In the genomic region with DNA sequence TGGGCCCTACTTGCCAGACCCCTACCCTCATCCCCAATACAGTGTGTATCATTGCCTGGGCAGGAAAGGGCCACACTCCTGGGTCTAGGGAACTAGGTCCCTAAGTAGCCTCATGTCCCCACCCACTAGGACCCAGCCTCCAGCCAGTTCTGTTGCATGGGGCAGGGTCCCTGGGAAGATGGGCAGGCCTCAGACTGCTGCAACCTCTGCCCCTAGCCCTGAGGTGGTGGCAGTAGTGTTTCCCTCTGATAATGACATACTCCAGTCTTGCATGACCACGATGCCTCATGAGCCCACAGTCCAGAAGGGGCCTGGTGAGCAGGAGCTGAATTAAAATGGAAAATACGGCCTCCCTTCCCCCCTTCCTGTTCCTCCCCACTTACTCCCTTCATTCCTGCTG, we compare ENCODE assay signal across 18 cellular contexts. TPM values are rescaled to one million over a fixed set of nuclear protein-coding genes. Genes with fewer than 3 reads are reported as not detected.
DNase-seq lines count a peak whose midpoint lies in the region; ATAC-seq and TF ChIP-seq lines count a peak whose summit lies in the region.
"Had no signal": no experiment of that assay in that cellular context is flagged by ENCODE, and none has a peak within 500 bp of the region (broad histone marks: within the 10 kb centered on the region; RNA-seq: fewer than 3 reads in every experiment).

No MANE protein-coding gene starts in this region.

- DNase-seq in IMR-90 (no peak), coronary artery (ENCODE audit: low spot score) (peak; percentile 19), mesothelial cell of epicardium (ENCODE audit: low spot score in 2 of 2, unreplicated experiment in 2 of 2) (no peak), spleen (peak; percentile 38), MCF 10A (ENCODE audit: unreplicated experiment) (no peak)
- DNase-seq in activated CD8-positive, alpha-beta memory T cell treated with anti-CD3 and anti-CD28 coated beads, Interleukin-2, amount 50 U/mL, for 48 hours: no peak
- DNase-seq in stimulated activated CD4-positive, alpha-beta T cell treated with anti-CD3 and anti-CD28 coated beads, Interleukin-4, amount 100 ng/mL, for 4 hours: no peak
- DNase-seq: DMS79 treated with DMSO at 0.1 percent for 48 hours, KBM-7, NCI-H1694 treated with DMSO at 0.1 percent for 48 hours, NCI-H2227 treated with DMSO at 0.1 percent for 48 hours, NCI-H510A treated with DMSO at 0.1 percent for 48 hours, NCI-H774 had no signal

- H3K14ac ChIP-seq in IMR-90 (replicated peaks; ENCODE audit: low read depth, low read length): no peak overlapping the region

- no peak overlapping the region for H3K56ac ChIP-seq in IMR-90 (ENCODE audit: extremely low read depth, insufficient read depth, low read length)

- no peak overlapping the region for H4K91ac ChIP-seq in IMR-90 (ENCODE audit: insufficient read depth, low read depth, low read length)

- no peaks in the 10 kb centered on the region for H3K36me3 Mint-ChIP-seq in mesothelial cell of epicardium
- no peaks in the 10 kb centered on the region for H3K36me3 Mint-ChIP-seq in MCF 10A (ENCODE audit: insufficient read depth, unreplicated experiment)

- H3K79me1 ChIP-seq in IMR-90 (ENCODE audit: low read depth in 1 of 2, low read length in 2 of 2): no peaks in the 10 kb centered on the region

- H3K4me1 ChIP-seq in IMR-90 (ENCODE audit: control insufficient read depth, insufficient read depth, low read length): no peaks in the 10 kb centered on the region
- peaks cover 0 to 7% (median 0%) of the 10 kb centered on the region in 6 donors for H3K4me1 ChIP-seq in spleen
- H3K4me1 ChIP-seq: HAP-1 had no signal

- dilution Hi-C loops in IMR-90 (cut with HindIII; ENCODE audit: low sequenced_read_pairs, unreplicated experiment): no loop called here

- TF ChIP-seq RAD21 in IMR-90 (IDR thresholded peaks at IDR 0.05; ENCODE audit: low read length): no peak

- H3K4me3 ChIP-seq in IMR-90 (ENCODE audit: insufficient read depth, low read depth, low read length) (no peak overlapping the region), coronary artery (no peak overlapping the region), spleen (no peak overlapping the region)
- H3K4me3 ChIP-seq: HAP-1, PC-9 had no signal

- no peak overlapping the region for H3K9ac ChIP-seq in IMR-90 (ENCODE audit: low read depth, low read length)

- no peak overlapping the region for H3K18ac ChIP-seq in IMR-90 (ENCODE audit: low read depth, low read length)

- POLR2A ChIA-PET in IMR-90 (lab: Charles Lee; ENCODE audit: unreplicated experiment): no interaction called here
- POLR2A ChIA-PET in MCF 10A (lab: Yijun Ruan, JAX): no interaction called here

- H2AK5ac ChIP-seq in IMR-90 (ENCODE audit: low read depth, low read length): no peak overlapping the region

- no peak for TF ChIP-seq POLR2A in IMR-90 (IDR thresholded peaks at IDR 0.05; ENCODE audit: low read depth, low read length)
- no peak for TF ChIP-seq POLR2A in spleen (IDR thresholded peaks at IDR 0.05)

- no peak for ATAC-seq in IMR-90 (ENCODE audit: low read depth)
- no peak for ATAC-seq in HG03469 (IDR thresholded peaks at IDR 0.05; ENCODE audit: unreplicated experiment)

- H3K4me1 Mint-ChIP-seq in mesothelial cell of epicardium (peaks cover 11% of the 10 kb centered on the region), MCF 10A (ENCODE audit: insufficient read depth, unreplicated experiment) (no peaks in the 10 kb centered on the region)

- peaks cover 23% of the 10 kb centered on the region for H3K27me3 ChIP-seq in IMR-90 (ENCODE audit: control insufficient read depth, insufficient read depth, low read length)
- peaks cover 0 to 65% (median 21%) of the 10 kb centered on the region in 7 donors for H3K27me3 ChIP-seq in spleen (replicated peaks in 1 of 7)

- BruUV-seq in IMR-90 (replicated peaks; lab: Mats Ljungman, UMichigan) (no TSS peak), MCF 10A (replicated peaks; lab: Mats Ljungman, UMichigan) (no TSS peak)

- H3K4ac ChIP-seq in IMR-90 (ENCODE audit: low read depth, low read length): no peak overlapping the region

- TF ChIP-seq CTCF in IMR-90 (conservative IDR thresholded peaks at IDR 0.05; ENCODE audit: low read depth, low read length): no peak
- no peak for TF ChIP-seq CTCF in coronary artery (IDR thresholded peaks at IDR 0.05)
- no peak for TF ChIP-seq CTCF in mesothelial cell of epicardium (IDR thresholded peaks at IDR 0.05; ENCODE audit: unreplicated experiment)
- TF ChIP-seq CTCF in spleen (IDR thresholded peaks at IDR 0.05 in 8 of 11, conservative IDR thresholded peaks at IDR 0.05 in 3 of 11): no peak
- no peak for TF ChIP-seq CTCF in MCF 10A (IDR thresholded peaks at IDR 0.05; ENCODE audit: unreplicated experiment)

- H4K8ac ChIP-seq in IMR-90 (ENCODE audit: low read depth in 2 of 2, low read length in 2 of 2): no peak overlapping the region

- no peak overlapping the region for H2AK9ac ChIP-seq in IMR-90 (replicated peaks; ENCODE audit: low read depth, low read length, poor library complexity)

- WGBS in IMR-90 (ENCODE audit: extremely low coverage in 2 of 2, insufficient read length in 1 of 2), 2 experiments: no CpG with 5 or more reads among the region's 2 CpGs
- WGBS in spleen, 5 donors: 41 to 68% (median 60%) methylated on average over 2 of the region's 2 CpGs

- H4K5ac ChIP-seq in IMR-90 (ENCODE audit: low read depth, low read length): no peak overlapping the region

- in situ Hi-C loops in IMR-90 (cut with MboI; ENCODE audit: low sequenced_read_pairs): no loop called here

- H2AFZ ChIP-seq in IMR-90 (replicated peaks; ENCODE audit: low read length, poor library complexity): peak overlapping the region; percentile 17
- H2AFZ ChIP-seq: PC-9 had no signal

- H3K27ac Mint-ChIP-seq in mesothelial cell of epicardium: no peak overlapping the region
- H3K27ac Mint-ChIP-seq in MCF 10A (ENCODE audit: low read depth, unreplicated experiment): no peak overlapping the region

- H3K23ac ChIP-seq in IMR-90 (ENCODE audit: low read depth, low read length): no peak overlapping the region

- H3K27me3 Mint-ChIP-seq in mesothelial cell of epicardium (ENCODE audit: low read depth) (peaks cover 34% of the 10 kb centered on the region), MCF 10A (ENCODE audit: insufficient read depth, unreplicated experiment) (peaks cover under 1% of the 10 kb centered on the region)

- H2BK20ac ChIP-seq in IMR-90 (ENCODE audit: low read depth, low read length): no peak overlapping the region

- H3K36me3 ChIP-seq in IMR-90 (ENCODE audit: control insufficient read depth, insufficient read depth, low read length): no peaks in the 10 kb centered on the region
- no peaks in the 10 kb centered on the region for H3K36me3 ChIP-seq in spleen
- H3K36me3 ChIP-seq: HAP-1 had no signal

- H3K9me3 Mint-ChIP-seq in mesothelial cell of epicardium: peaks cover 18% of the 10 kb centered on the region
- peaks cover 12% of the 10 kb centered on the region for H3K9me3 Mint-ChIP-seq in MCF 10A (ENCODE audit: unreplicated experiment)

- intact Hi-C loops in IMR-90 (cut with micrococcal nuclease): no loop called here
- intact Hi-C loops in spleen (cut with DNase I; ENCODE audit: low total_unique reads): no loop called here
- intact Hi-C loops in MCF 10A (cut with micrococcal nuclease): no loop called here

- H3K27ac ChIP-seq in IMR-90 (ENCODE audit: insufficient read depth, low read length): no peak overlapping the region
- no peak overlapping the region for H3K27ac ChIP-seq in coronary artery
- H3K27ac ChIP-seq in spleen: no peak overlapping the region
- H3K27ac ChIP-seq: PC-9, RWPE1 had no signal

- H3K9me3 ChIP-seq in IMR-90 (ENCODE audit: control insufficient read depth, insufficient read depth, low read length) (peaks cover 3% of the 10 kb centered on the region; the same call in 1 of the 2 replicates), spleen (peaks cover 0 to 39% (median 30%) of the 10 kb centered on the region in 8 donors)

- CTCF ChIA-PET in IMR-90 (lab: Yijun Ruan, JAX) (no interaction called here), MCF 10A (lab: Yijun Ruan, JAX) (interaction anchor here (1.2 kb wide), 1 partner anchor 28 kb away, joined by 4 read pairs; no protein-coding TSS in a partner anchor)

- H4K20me1 ChIP-seq in IMR-90 (ENCODE audit: insufficient read depth, low read length): no peaks in the 10 kb centered on the region

- H2BK120ac ChIP-seq in IMR-90 (ENCODE audit: low read depth, low read length): no peak overlapping the region

- no peak overlapping the region for H2BK5ac ChIP-seq in IMR-90 (ENCODE audit: low read depth, low read length, poor library complexity, severe bottlenecking)

- H3K4me2 ChIP-seq in IMR-90 (ENCODE audit: low read depth, low read length): no peak overlapping the region
- H3K4me2 ChIP-seq: PC-9 had no signal

- no peaks in the 10 kb centered on the region for H3K9me1 ChIP-seq in IMR-90 (ENCODE audit: insufficient read depth, low read length)

- no peak overlapping the region for H2BK15ac ChIP-seq in IMR-90 (ENCODE audit: low read depth, low read length)

- peak overlapping the region; percentile 36 for H3K4me3 Mint-ChIP-seq in mesothelial cell of epicardium
- H3K4me3 Mint-ChIP-seq in MCF 10A (ENCODE audit: unreplicated experiment): no peak overlapping the region

TF ChIP-seq in IMR-90, 13 proteins besides CTCF, POLR2A, EP300 and RAD21 (continues in another document):
- TF ChIP-seq MAZ (IDR thresholded peaks at IDR 0.05; ENCODE audit: borderline replicate concordance, low read depth, low read length): no peak
- no peak for TF ChIP-seq MXI1 (IDR thresholded peaks at IDR 0.05; ENCODE audit: borderline replicate concordance, low read depth, low read length)

RNA-seq across cellular contexts. Expression of gene SCRT2, which starts 35.9 kb away (rescaled TPM):
- total RNA-seq in IMR-90 (2012; rRNA removed) (not detected in 2 replicates), mesothelial cell of epicardium (not detected in 3 replicates), spleen (under 1 TPM in 1 of 7 donors, not detected in 6; 0.09 TPM), MCF 10A (2022) (not detected in 2 replicates)
- polyA plus RNA-seq in IMR-90 (2012; rRNA removed) (not detected in 2 replicates), spleen (not detected)
- polyA plus RNA-seq in IMR-90 (2012; cell fraction: cytosol; rRNA removed): not detected in 2 replicates
- polyA plus RNA-seq in IMR-90 (2012; cell fraction: nucleus; rRNA removed; ENCODE audit: low replicate concordance): not detected in 2 replicates
- total RNA-seq: PC-9 had no signal
- polyA plus RNA-seq: AG04450 had no signal

RNA-seq across cellular contexts. Expression of gene SLC52A3, which starts 56.8 kb away (rescaled TPM):
- not detected in 2 replicates for total RNA-seq in IMR-90 (2012; rRNA removed)
- polyA plus RNA-seq in IMR-90 (2012; rRNA removed): not detected in 2 replicates
- polyA plus RNA-seq in IMR-90 (2012; cell fraction: cytosol; rRNA removed): not detected in 2 replicates
- not detected in 2 replicates for polyA plus RNA-seq in IMR-90 (2012; cell fraction: nucleus; rRNA removed; ENCODE audit: low replicate concordance)
- total RNA-seq in mesothelial cell of epicardium: 0.25 to 0.36 TPM (median 0.29 TPM) in 3 replicates
- total RNA-seq in spleen: under 1 TPM in 4 of 7 donors, not detected in 3; 0.17 to 0.44 (median 0.27) TPM
- polyA plus RNA-seq in spleen: under 1 TPM; 0.03 to 0.08 (median 0.04) TPM
- total RNA-seq in MCF 10A (2022): 0.14 and 0.17 TPM in 2 replicates
- polyA plus RNA-seq: AG04450 had no signal

RNA-seq across cellular contexts. Expression of gene SRXN1, which starts 58.5 kb away (rescaled TPM):
- total RNA-seq in IMR-90 (2012; rRNA removed) (63.0 and 71.2 TPM in 2 replicates), mesothelial cell of epicardium (13.3 to 13.6 TPM (median 13.5 TPM) in 3 replicates), spleen (10 to 100 TPM; 10.6 to 31.3 (median 14.2) TPM), MCF 10A (2022) (42.6 and 43.4 TPM in 2 replicates)
- polyA plus RNA-seq in IMR-90 (2012; rRNA removed) (41.1 and 51.2 TPM in 2 replicates), spleen (10 to 100 TPM in 1 of 3 donors, 1 to 10 TPM in 2; 4.5 to 11.2 (median 7.0) TPM)
- polyA plus RNA-seq in IMR-90 (2012; cell fraction: cytosol; rRNA removed): 16.0 and 36.9 TPM in 2 replicates
- 17.6 and 20.9 TPM in 2 replicates for polyA plus RNA-seq in IMR-90 (2012; cell fraction: nucleus; rRNA removed; ENCODE audit: low replicate concordance)

Comparison
In these comparisons a context has a peak if more than half of its experiments do, and no peak if none do; other contexts are left out.
1. DNase-seq: peak in coronary artery (single experiment) and spleen (single experiment); none in IMR-90 (single experiment), mesothelial cell of epicardium (0 of 2), activated CD8-positive, alpha-beta memory T cell treated with anti-CD3 and anti-CD28 coated beads, Interleukin-2, amount 50 U/mL, for 48 hours (single experiment), stimulated activated CD4-positive, alpha-beta T cell treated with anti-CD3 and anti-CD28 coated beads, Interleukin-4, amount 100 ng/mL, for 4 hours (0 of 2) and MCF 10A (single experiment).